In genomic region chr4:52545099-52546069, GRCh38 we compare ENCODE assay signal across 8 cellular contexts.
DNase-seq lines count a peak whose midpoint lies in the region; ATAC-seq, FAIRE-seq and TF ChIP-seq lines count a peak whose summit lies in the region.

No MANE protein-coding gene starts in this region.

- intact Hi-C loops in pancreas (cut with DNase I), result loop anchor here in 1 of 3 donors (5.0 kb wide), 1 partner anchor 437 kb away; no protein-coding TSS in a partner anchor
- intact Hi-C loops in upper lobe of right lung (cut with DNase I), result loop anchor here (10.0 kb wide), 1 partner anchor 439 kb away; no protein-coding TSS in a partner anchor

- TF ChIP-seq POLR2A in gastroesophageal sphincter (IDR thresholded peaks at IDR 0.05), result no peak

- WGBS in gastroesophageal sphincter (ENCODE audit: low coverage in 1 of 2), 2 donors, result 42 to 59% methylated on average over 4 to 9 of the region's 13 CpGs
- 24 to 25% methylated on average over 13 of the region's 13 CpGs for WGBS in pancreas, 2 donors

- H3K36me3 ChIP-seq in gastroesophageal sphincter (no peaks in the 10 kb centered on the region), pancreas (no peaks in the 10 kb centered on the region), upper lobe of right lung (no peaks in the 10 kb centered on the region)

- H3K27me3 ChIP-seq in gastroesophageal sphincter, result no peaks in the 10 kb centered on the region
- no peaks in the 10 kb centered on the region for H3K27me3 ChIP-seq in pancreas
- H3K27me3 ChIP-seq in upper lobe of right lung, result no peaks in the 10 kb centered on the region

- H3K4me3 ChIP-seq in gastroesophageal sphincter (no peak overlapping the region), pancreas (no peak overlapping the region), upper lobe of right lung (no peak overlapping the region)

- no peak for TF ChIP-seq EP300 in gastroesophageal sphincter (IDR thresholded peaks at IDR 0.05)

- peak; percentile 71 for ATAC-seq in gastroesophageal sphincter
- ATAC-seq in pancreas, result peak; percentile 87 to 100 (median 99)
- peak; percentile 98 for ATAC-seq in upper lobe of right lung

- H3K4me1 ChIP-seq in gastroesophageal sphincter (no peaks in the 10 kb centered on the region), pancreas (no peaks in the 10 kb centered on the region), upper lobe of right lung (no peaks in the 10 kb centered on the region)

- FAIRE-seq in HTR-8/SVneo (lab: Jason Lieb, UNC) (no peak), pancreas (lab: Jason Lieb, UNC) (peak; percentile 32)

- DNase-seq in CD1c-positive myeloid dendritic cell (ENCODE audit: extremely low spot score) (peak; percentile 68), GM19238 (ENCODE audit: insufficient read length, low spot score) (peak; percentile 50), HTR-8/SVneo (ENCODE audit: insufficient read length, low spot score) (peak; percentile 42), RPMI7951 (ENCODE audit: low read depth) (peak; percentile 59), pancreas (peak; percentile 54 to 87 (median 82)), upper lobe of right lung (peak; percentile 75)
- peak; percentile 82 for DNase-seq in activated effector memory CD4-positive, alpha-beta T cell treated with anti-CD3 and anti-CD28 coated beads, Interleukin-2, amount 50 U/mL, for 16 hours

- H3K27ac ChIP-seq in gastroesophageal sphincter (no peak overlapping the region), pancreas (no peak overlapping the region), upper lobe of right lung (no peak overlapping the region)

- H3K9me3 ChIP-seq in gastroesophageal sphincter (no peaks in the 10 kb centered on the region), pancreas (no peaks in the 10 kb centered on the region), upper lobe of right lung (no peaks in the 10 kb centered on the region)

- TF ChIP-seq CTCF in gastroesophageal sphincter (IDR thresholded peaks at IDR 0.05) (peak; percentile 78 to 93 (median 81)), pancreas (IDR thresholded peaks at IDR 0.05) (peak; percentile 84 to 90 (median 87)), upper lobe of right lung (IDR thresholded peaks at IDR 0.05) (peak; percentile 96)
